Comparison of ENCODE assay signal across 23 cellular contexts in genomic region chr11:62103141-62103540, GRCh38. TPM values are rescaled to one million over a fixed set of nuclear protein-coding genes. Genes with fewer than 3 reads are reported as not detected.
DNase-seq lines count a peak whose midpoint lies in the region; ATAC-seq and TF ChIP-seq lines count a peak whose summit lies in the region.
"Had no signal": no experiment of that assay in that cellular context is flagged by ENCODE, and none has a peak within 500 bp of the region (broad histone marks: within the 10 kb centered on the region; RNA-seq: fewer than 3 reads in every experiment).

No MANE protein-coding gene starts in this region.

- H3K4me3 ChIP-seq in HUES64 (ENCODE audit: low read length): no peak overlapping the region
- no peak overlapping the region for H3K4me3 ChIP-seq in ascending aorta
- H3K4me3 ChIP-seq in tibial nerve: no peak overlapping the region
- H3K4me3 ChIP-seq in H7 (ENCODE audit: insufficient read depth, low read depth, low read length): no peak overlapping the region
- H3K4me3 ChIP-seq: A549; BLaER1 treated with 17β-estradiol and CSF1 and Interleukin-3, amounts not matched to agents 10 nM and 100 nM; PC-9; SJSA1 had no signal

- H3K36me3 Mint-ChIP-seq in natural killer cell: no peaks in the 10 kb centered on the region
- H3K36me3 Mint-ChIP-seq: IgD-negative memory B cell had no signal

- H3K36me3 ChIP-seq in HUES64 (ENCODE audit: insufficient read depth, low read length) (no peaks in the 10 kb centered on the region), ascending aorta (no peaks in the 10 kb centered on the region), tibial nerve (no peaks in the 10 kb centered on the region), H7 (replicated peaks; ENCODE audit: control insufficient read depth, insufficient read depth, low read length) (no peaks in the 10 kb centered on the region)
- H3K36me3 ChIP-seq: BLaER1 treated with 17β-estradiol and CSF1 and Interleukin-3, amounts not matched to agents 10 nM and 100 nM; SJSA1 had no signal

- H3K4me1 ChIP-seq in HUES64 (ENCODE audit: insufficient read depth, low read length) (peaks cover 3% of the 10 kb centered on the region; the same call in 1 of the 2 replicates), ascending aorta (peaks cover 13 to 44% of the 10 kb centered on the region in 2 donors), tibial nerve (peaks cover 0 to 36% (median 17%) of the 10 kb centered on the region in 4 donors)

- intact Hi-C loops in ascending aorta (cut with DNase I): no loop called here
- intact Hi-C loops in natural killer cell (cut with micrococcal nuclease): no loop called here

- no peaks in the 10 kb centered on the region for H3K27me3 Mint-ChIP-seq in natural killer cell (ENCODE audit: low read depth in 2 of 2)
- H3K27me3 Mint-ChIP-seq: CD4-positive, alpha-beta T cell; IgD-negative memory B cell had no signal

- TF ChIP-seq CTCF in ascending aorta (IDR thresholded peaks at IDR 0.05) (no peak), natural killer cell (IDR thresholded peaks at IDR 0.05) (no peak), tibial nerve (IDR thresholded peaks at IDR 0.05) (no peak)

- TF ChIP-seq POLR2A in tibial nerve (IDR thresholded peaks at IDR 0.05): no peak

- peak overlapping the region; percentile 80 to 91 for H3K27ac Mint-ChIP-seq in natural killer cell
- H3K27ac Mint-ChIP-seq: CD4-positive, alpha-beta T cell; IgD-negative memory B cell had no signal

- peaks cover 8 to 11% of the 10 kb centered on the region in 2 donors for H3K4me1 Mint-ChIP-seq in natural killer cell

- H3K9ac ChIP-seq in HUES64 (ENCODE audit: low read depth, low read length): no peak overlapping the region
- H3K9ac ChIP-seq: BLaER1 treated with 17β-estradiol and CSF1 and Interleukin-3, amounts not matched to agents 10 nM and 100 nM; KMS-11 had no signal

- H3K27ac ChIP-seq in HUES64 (ENCODE audit: low read depth, low read length) (peak overlapping the region; percentile 44; the same call in 1 of the 2 replicates), ascending aorta (peak overlapping the region; percentile 93 to 95), tibial nerve (peak overlapping the region in 3 of 4 donors; percentile 71 to 88 (median 84))
- H3K27ac ChIP-seq: A549; BLaER1 treated with 17β-estradiol and CSF1 and Interleukin-3, amounts not matched to agents 10 nM and 100 nM; KMS-11; PC-9; SJSA1 had no signal

- TF ChIP-seq EP300 in tibial nerve (IDR thresholded peaks at IDR 0.05): no peak

- DNase-seq in ascending aorta (ENCODE audit: low spot score in 2 of 2) (no peak), natural killer cell (no peak), tibial nerve (ENCODE audit: low spot score in 2 of 2) (no peak), H7 (no peak)
- DNase-seq in stimulated activated CD4-positive, alpha-beta T cell treated with anti-CD3 and anti-CD28 coated beads, Interleukin-1b, Interleukin-23, amount 100 ng/mL, for 48 hours: no peak
- DNase-seq: AML-193; CD4-positive, alpha-beta T cell; DMS53; GOT3; HCEC 1CT; MM.1S; NCI-H2081; NCI-H2227 treated with DMSO at 0.1 percent for 48 hours; NCI-H526 treated with DMSO at 0.1 percent for 48 hours; PC-9 had no signal

- H3K9me3 Mint-ChIP-seq in natural killer cell: no peaks in the 10 kb centered on the region
- H3K9me3 Mint-ChIP-seq: CD4-positive, alpha-beta T cell; IgD-negative memory B cell had no signal

- no peaks in the 10 kb centered on the region for H3K27me3 ChIP-seq in HUES64 (ENCODE audit: insufficient read depth, low read length)
- H3K27me3 ChIP-seq in ascending aorta: no peaks in the 10 kb centered on the region
- no peaks in the 10 kb centered on the region for H3K27me3 ChIP-seq in tibial nerve
- no peaks in the 10 kb centered on the region for H3K27me3 ChIP-seq in H7 (ENCODE audit: control insufficient read depth, insufficient read depth, low read length)
- H3K27me3 ChIP-seq: BLaER1 treated with 17β-estradiol and CSF1 and Interleukin-3, amounts not matched to agents 10 nM and 100 nM; SJSA1 had no signal

- H3K9me3 ChIP-seq in HUES64 (ENCODE audit: insufficient read depth, low read depth, low read length) (no peaks in the 10 kb centered on the region), ascending aorta (no peaks in the 10 kb centered on the region), tibial nerve (no peaks in the 10 kb centered on the region)
- H3K9me3 ChIP-seq: A549 had no signal

- no peak overlapping the region for H3K4me3 Mint-ChIP-seq in natural killer cell
- H3K4me3 Mint-ChIP-seq: CD4-positive, alpha-beta T cell; IgD-negative memory B cell had no signal

- ATAC-seq in natural killer cell (no peak), HG02759 (IDR thresholded peaks at IDR 0.05; ENCODE audit: unreplicated experiment) (no peak)
- ATAC-seq: A549, Right ventricle myocardium inferior had no signal

RNA-seq across cellular contexts. Expression of gene INCENP, which starts 20.7 kb away (rescaled TPM):
- 47.6 TPM for polyA plus RNA-seq in HUES64 (2013, experiment 1 of 2)
- polyA plus RNA-seq in HUES64 (2013, experiment 2 of 2): 53.4 TPM
- total RNA-seq in ascending aorta: 55.5 TPM
- total RNA-seq in natural killer cell: 10 to 100 TPM; 24.4 to 47.6 (median 27.3) TPM
- total RNA-seq in tibial nerve: 10 to 100 TPM in 2 of 4 donors, 1 to 10 TPM in 2; 7.7 to 28.8 (median 13.0) TPM
- total RNA-seq in H7 (2014; rRNA removed; shearing (Covaris generic)): 96.8 and 107 TPM in 2 replicates

Comparison
In these comparisons a context has a peak if more than half of its experiments do, and no peak if none do; other contexts are left out.
1. H3K27ac ChIP-seq: peak in every context shown above with its lines; median percentile 94 in ascending aorta; 84 in tibial nerve; 44 in HUES64.